Comparison of ENCODE assay signal across 8 cellular contexts in the genomic region with DNA sequence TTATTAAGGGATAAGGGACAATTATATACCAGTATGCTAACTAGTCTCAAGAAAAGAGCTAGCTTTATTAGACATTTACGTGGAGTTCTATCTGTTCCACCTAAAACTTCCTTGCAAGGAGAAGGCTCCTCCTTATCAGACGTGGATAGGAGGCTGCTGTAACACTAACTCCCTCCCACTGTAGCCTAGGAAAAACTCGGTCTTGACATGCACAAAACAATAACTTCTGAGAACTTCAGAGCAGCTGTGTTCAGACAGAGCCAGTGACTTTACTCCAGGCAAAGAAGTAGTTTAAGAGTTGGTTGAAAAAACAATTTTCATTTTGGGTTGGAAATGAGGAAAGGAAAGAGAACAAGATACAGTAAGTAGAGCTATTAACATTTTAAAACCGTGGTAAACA. TPM values are rescaled to one million over a fixed set of nuclear protein-coding genes. Genes with fewer than 3 reads are reported as not detected.
DNase-seq lines count a peak whose midpoint lies in the region; ATAC-seq and TF ChIP-seq lines count a peak whose summit lies in the region.

No MANE protein-coding gene starts in this region.

- H3K4me1 ChIP-seq in colonic mucosa: peaks cover 7% of the 10 kb centered on the region

- H3K9me3 Mint-ChIP-seq in natural killer cell treated with Interleukin-12 subunit alpha and Interleukin-12 subunit beta and Interleukin-15 and Interleukin-18, amount 100 ng/mL, for 72 hours: no peaks in the 10 kb centered on the region

- H3K4me3 ChIP-seq in LNCaP clone FGC (ENCODE audit: low read depth, low read length) (peak overlapping the region; percentile 91), colonic mucosa (peak overlapping the region; percentile 10)

- H3K9ac ChIP-seq in colonic mucosa (ENCODE audit: low read depth in 2 of 2, low read length in 2 of 2): peak overlapping the region in 1 of 2 donors; percentile 92

- peak overlapping the region; percentile 98 for H3K4me3 Mint-ChIP-seq in natural killer cell treated with Interleukin-12 subunit alpha and Interleukin-12 subunit beta and Interleukin-15 and Interleukin-18, amount 100 ng/mL, for 72 hours

- no peaks in the 10 kb centered on the region for H3K27me3 ChIP-seq in colonic mucosa

- intact Hi-C loops in colonic mucosa (cut with DNase I): no loop called here

- no peaks in the 10 kb centered on the region for H3K27me3 Mint-ChIP-seq in natural killer cell treated with Interleukin-12 subunit alpha and Interleukin-12 subunit beta and Interleukin-15 and Interleukin-18, amount 100 ng/mL, for 72 hours

- H3K36me3 ChIP-seq in colonic mucosa: no peaks in the 10 kb centered on the region

- DNase-seq in AG20443 (ENCODE audit: low spot score) (peak; percentile 52), LNCaP clone FGC (ENCODE audit: low read depth) (no peak), colonic mucosa (peak; percentile 42), NCI-H524 (lab: John Stamatoyannopoulos, UW) (no peak), RKO (ENCODE audit: low spot score) (no peak), NCI-H774 (lab: John Stamatoyannopoulos, UW) (no peak)
- no peak for DNase-seq in natural killer cell treated with Interleukin-12 subunit alpha and Interleukin-12 subunit beta and Interleukin-15 and Interleukin-18, amount 100 ng/mL, for 72 hours (ENCODE audit: low spot score)

- no peak for TF ChIP-seq CTCF in LNCaP clone FGC (IDR thresholded peaks at IDR 0.05; ENCODE audit: control insufficient read depth, extremely low read depth, insufficient read depth)
- TF ChIP-seq CTCF in colonic mucosa (IDR thresholded peaks at IDR 0.05): no peak

- H3K27ac Mint-ChIP-seq in natural killer cell treated with Interleukin-12 subunit alpha and Interleukin-12 subunit beta and Interleukin-15 and Interleukin-18, amount 100 ng/mL, for 72 hours: peak overlapping the region; percentile 89 to 98

- peak overlapping the region; percentile 67 for H3K27ac ChIP-seq in colonic mucosa

- peaks cover 20 to 37% of the 10 kb centered on the region in 2 donors for H3K4me1 Mint-ChIP-seq in natural killer cell treated with Interleukin-12 subunit alpha and Interleukin-12 subunit beta and Interleukin-15 and Interleukin-18, amount 100 ng/mL, for 72 hours (ENCODE audit: low read depth in 2 of 2)

- H3K9me3 ChIP-seq in colonic mucosa: no peaks in the 10 kb centered on the region

- ATAC-seq in natural killer cell treated with Interleukin-12 subunit alpha and Interleukin-12 subunit beta and Interleukin-15 and Interleukin-18, amount 100 ng/mL, for 72 hours: no peak
- ATAC-seq in HG03460 (IDR thresholded peaks at IDR 0.05; ENCODE audit: unreplicated experiment): no peak

- H3K36me3 Mint-ChIP-seq in natural killer cell treated with Interleukin-12 subunit alpha and Interleukin-12 subunit beta and Interleukin-15 and Interleukin-18, amount 100 ng/mL, for 72 hours: no peaks in the 10 kb centered on the region

RNA-seq across cellular contexts. Expression of a gene that starts 2.7 kb away (rescaled TPM):
- 10 to 100 TPM; 31.1 to 38.5 TPM for total RNA-seq in colonic mucosa
- total RNA-seq in natural killer cell treated with Interleukin-12 subunit alpha and Interleukin-12 subunit beta and Interleukin-15 and Interleukin-18, amount 100 ng/mL, for 72 hours: 10 to 100 TPM; 36.4 to 39.4 TPM

RNA-seq across cellular contexts. Expression of a gene that starts 52.4 kb away (rescaled TPM):
- 100 to 1,000 TPM; 346 to 392 TPM for total RNA-seq in colonic mucosa
- 100 to 1,000 TPM; 221 to 334 TPM for total RNA-seq in natural killer cell treated with Interleukin-12 subunit alpha and Interleukin-12 subunit beta and Interleukin-15 and Interleukin-18, amount 100 ng/mL, for 72 hours

Comparison
In these comparisons a context has a peak if more than half of its experiments do, and no peak if none do; other contexts are left out.
1. DNase-seq: peak in AG20443 (single experiment) and colonic mucosa (single experiment); none in LNCaP clone FGC (single experiment), natural killer cell treated with Interleukin-12 subunit alpha and Interleukin-12 subunit beta and Interleukin-15 and Interleukin-18, amount 100 ng/mL, for 72 hours (single experiment), NCI-H524 (0 of 2), RKO (single experiment) and NCI-H774 (single experiment).